18 cellular contexts compared by ENCODE assay signal in the genomic region with DNA sequence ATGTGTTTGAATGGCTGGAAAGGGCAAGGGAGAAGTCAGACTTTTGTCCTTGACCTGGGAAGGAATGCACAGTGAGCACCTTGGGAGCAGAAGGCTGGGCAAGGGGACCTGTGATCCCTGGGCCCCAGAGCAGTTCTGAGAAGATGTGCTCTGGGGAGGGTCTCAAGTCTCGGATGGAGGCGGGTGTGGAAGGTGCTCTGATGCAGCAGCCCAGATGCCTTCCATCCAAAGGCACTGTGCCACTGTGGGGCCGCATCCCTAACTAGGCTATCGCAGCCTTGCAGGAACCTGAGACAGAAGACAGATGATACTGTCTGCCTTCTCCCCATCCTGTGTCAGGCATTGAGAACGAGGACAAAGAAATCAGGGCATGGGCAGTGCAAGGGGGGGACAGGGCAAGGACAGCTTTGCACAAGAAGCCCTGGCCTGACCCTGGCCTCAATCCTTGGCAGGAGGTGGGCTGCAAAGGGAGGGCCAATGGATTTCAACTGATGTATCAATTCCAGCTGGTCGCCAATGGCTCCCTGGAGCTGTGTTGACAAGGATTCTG. TPM values are rescaled to one million over a fixed set of nuclear protein-coding genes. Genes with fewer than 3 reads are reported as not detected.
DNase-seq lines count a peak whose midpoint lies in the region; ATAC-seq, FAIRE-seq and TF ChIP-seq lines count a peak whose summit lies in the region.
"Had no signal": no experiment of that assay in that cellular context is flagged by ENCODE, and none has a peak within 500 bp of the region (broad histone marks: within the 10 kb centered on the region; RNA-seq: fewer than 3 reads in every experiment).

No MANE protein-coding gene starts in this region.

- DNase-seq in H7 (peak; percentile 16), adrenal gland (peak in 1 of 7 donors; percentile 36), small intestine (no peak), SK-N-SH (no peak), hypothalamus (lab: John Stamatoyannopoulos, UW) (no peak)
- DNase-seq: ACHN; CD4-positive, alpha-beta memory T cell; DND-41; GDM1; NCI-H146; NCI-H2081 treated with DMSO at 0.1 percent for 48 hours; NK-92 treated with Interleukin-12 subunit alpha and Interleukin-12 subunit beta, amount 100 ng/mL, for 24 hours; Right ventricle myocardium superior had no signal

- H4K20me1 ChIP-seq in SK-N-SH (ENCODE audit: insufficient read depth), result no peaks in the 10 kb centered on the region

- CTCF ChIA-PET in SK-N-SH (lab: Yijun Ruan, JAX), result interaction anchor here (0.8 to 4.4 kb wide), 5 partner anchors 9 to 49 kb away, joined by 3 to 30 read pairs (median 3); no protein-coding TSS in a partner anchor

- TF ChIP-seq EP300 in SK-N-SH (IDR thresholded peaks at IDR 0.05; ENCODE audit: borderline replicate concordance in 1 of 2, low read depth in 1 of 2, low read length in 1 of 2), result no peak

- H3K27ac ChIP-seq in adrenal gland (peak overlapping the region in 3 of 5 donors; percentile 55 to 75 (median 63)), mucosa of rectum (ENCODE audit: low read depth in 2 of 2, low read length in 2 of 2) (peak overlapping the region; percentile 87 to 90), small intestine (ENCODE audit: low read depth in 1 of 2, low read length in 1 of 2) (peak overlapping the region; percentile 46 to 77), SK-N-SH (ENCODE audit: low read depth in 2 of 2, low read length in 1 of 2) (no peak overlapping the region)
- H3K27ac ChIP-seq: GM23248 had no signal

- H3K4me3 ChIP-seq in H7 (ENCODE audit: insufficient read depth, low read depth, low read length) (no peak overlapping the region), adrenal gland (no peak overlapping the region), mucosa of rectum (ENCODE audit: low read length in 2 of 2) (no peak overlapping the region), small intestine (ENCODE audit: low read depth in 1 of 2, low read length in 2 of 2) (no peak overlapping the region), SK-N-SH (ENCODE audit: low read depth in 2 of 2, low read length in 1 of 2) (no peak overlapping the region)
- H3K4me3 ChIP-seq: GM23248, K562 had no signal

- no peaks in the 10 kb centered on the region for H3K79me2 ChIP-seq in SK-N-SH (ENCODE audit: insufficient read depth)

- POLR2A ChIA-PET in SK-N-SH (lab: Yijun Ruan, JAX), result no interaction called here

- no peaks in the 10 kb centered on the region for H3K36me3 ChIP-seq in H7 (replicated peaks; ENCODE audit: control insufficient read depth, insufficient read depth, low read length)
- no peaks in the 10 kb centered on the region for H3K36me3 ChIP-seq in adrenal gland (replicated peaks in 1 of 2)
- H3K36me3 ChIP-seq in mucosa of rectum (ENCODE audit: control insufficient read depth in 2 of 2, insufficient read depth in 2 of 2, low read length in 2 of 2), result no peaks in the 10 kb centered on the region
- H3K36me3 ChIP-seq in small intestine (ENCODE audit: control insufficient read depth in 2 of 2, insufficient read depth in 2 of 2, low read length in 2 of 2), result no peaks in the 10 kb centered on the region
- no peaks in the 10 kb centered on the region for H3K36me3 ChIP-seq in SK-N-SH (replicated peaks in 1 of 2; ENCODE audit: control insufficient read depth in 1 of 2, insufficient read depth in 2 of 2, low read length in 1 of 2)

- FAIRE-seq in small intestine (lab: Jason Lieb, UNC), result no peak
- FAIRE-seq: D721Med, K562 had no signal

- TF ChIP-seq CTCF in adrenal gland (IDR thresholded peaks at IDR 0.05) (no peak), SK-N-SH (IDR thresholded peaks at IDR 0.05) (no peak)

- intact Hi-C loops in adrenal gland (cut with DNase I), result no loop called here

- no peaks in the 10 kb centered on the region for H3F3A ChIP-seq in SK-N-SH (replicated peaks; ENCODE audit: insufficient read depth)

- H3K9me2 ChIP-seq in SK-N-SH, result no peaks in the 10 kb centered on the region

- no peak overlapping the region for H3K4me2 ChIP-seq in SK-N-SH

- H3K4me1 ChIP-seq in adrenal gland (replicated peaks in 1 of 2) (peaks cover 19 to 36% of the 10 kb centered on the region in 2 donors), mucosa of rectum (ENCODE audit: control insufficient read depth in 2 of 2, insufficient read depth in 2 of 2, low read length in 2 of 2) (peaks cover 56 to 65% of the 10 kb centered on the region in 2 donors), small intestine (ENCODE audit: control insufficient read depth in 2 of 2, insufficient read depth in 1 of 2, low read depth in 1 of 2, low read length in 1 of 2) (peaks cover 4 to 40% of the 10 kb centered on the region in 2 donors), SK-N-SH (ENCODE audit: control insufficient read depth in 1 of 2, insufficient read depth in 2 of 2, low read depth in 1 of 2, low read length in 1 of 2) (no peaks in the 10 kb centered on the region; a peak in 2 of 4 replicates)

- H3K27me3 ChIP-seq in H7 (ENCODE audit: control insufficient read depth, insufficient read depth, low read length) (no peaks in the 10 kb centered on the region), adrenal gland (no peaks in the 10 kb centered on the region), mucosa of rectum (ENCODE audit: control insufficient read depth in 2 of 2, insufficient read depth in 2 of 2, low read length in 2 of 2) (no peaks in the 10 kb centered on the region), small intestine (ENCODE audit: control insufficient read depth in 2 of 2, insufficient read depth in 2 of 2, low read length in 2 of 2) (no peaks in the 10 kb centered on the region), SK-N-SH (ENCODE audit: insufficient read depth) (no peaks in the 10 kb centered on the region)

- H3K9ac ChIP-seq in mucosa of rectum (ENCODE audit: low read depth in 1 of 2, low read length in 2 of 2), result peak overlapping the region; percentile 48 to 66
- no peak overlapping the region for H3K9ac ChIP-seq in SK-N-SH
- H3K9ac ChIP-seq: GM23248 had no signal

- TF ChIP-seq RAD21 in SK-N-SH (IDR thresholded peaks at IDR 0.05; ENCODE audit: low read length), result no peak

- TF ChIP-seq POLR2A in adrenal gland (IDR thresholded peaks at IDR 0.05), result no peak

- WGBS in adrenal gland, 4 donors, result 35 to 55% (median 52%) methylated on average over 4 to 6 of the region's 6 CpGs
- WGBS in small intestine, 3 donors, result 85 to 94% (median 86%) methylated on average over 6 of the region's 6 CpGs
- 77% methylated on average over 6 of the region's 6 CpGs for WGBS in SK-N-SH (ENCODE audit: low lambda C conversion rate)

- ATAC-seq in HG02678 (IDR thresholded peaks at IDR 0.05; ENCODE audit: unreplicated experiment), result no peak
- ATAC-seq: K562 had no signal

- H2AFZ ChIP-seq in SK-N-SH (ENCODE audit: low read depth), result no peak overlapping the region
- H2AFZ ChIP-seq: GM23248 had no signal

- H3K9me3 ChIP-seq in adrenal gland (replicated peaks in 1 of 3), result no peaks in the 10 kb centered on the region
- no peaks in the 10 kb centered on the region for H3K9me3 ChIP-seq in mucosa of rectum (ENCODE audit: control insufficient read depth in 2 of 2, low read length in 2 of 2)
- H3K9me3 ChIP-seq in small intestine (ENCODE audit: control insufficient read depth, low read depth), result no peaks in the 10 kb centered on the region
- no peaks in the 10 kb centered on the region for H3K9me3 ChIP-seq in SK-N-SH

TF ChIP-seq in SK-N-SH, 30 proteins besides CTCF, POLR2A, EP300 and RAD21 (continues in another document):
- TF ChIP-seq, protein P1, sequence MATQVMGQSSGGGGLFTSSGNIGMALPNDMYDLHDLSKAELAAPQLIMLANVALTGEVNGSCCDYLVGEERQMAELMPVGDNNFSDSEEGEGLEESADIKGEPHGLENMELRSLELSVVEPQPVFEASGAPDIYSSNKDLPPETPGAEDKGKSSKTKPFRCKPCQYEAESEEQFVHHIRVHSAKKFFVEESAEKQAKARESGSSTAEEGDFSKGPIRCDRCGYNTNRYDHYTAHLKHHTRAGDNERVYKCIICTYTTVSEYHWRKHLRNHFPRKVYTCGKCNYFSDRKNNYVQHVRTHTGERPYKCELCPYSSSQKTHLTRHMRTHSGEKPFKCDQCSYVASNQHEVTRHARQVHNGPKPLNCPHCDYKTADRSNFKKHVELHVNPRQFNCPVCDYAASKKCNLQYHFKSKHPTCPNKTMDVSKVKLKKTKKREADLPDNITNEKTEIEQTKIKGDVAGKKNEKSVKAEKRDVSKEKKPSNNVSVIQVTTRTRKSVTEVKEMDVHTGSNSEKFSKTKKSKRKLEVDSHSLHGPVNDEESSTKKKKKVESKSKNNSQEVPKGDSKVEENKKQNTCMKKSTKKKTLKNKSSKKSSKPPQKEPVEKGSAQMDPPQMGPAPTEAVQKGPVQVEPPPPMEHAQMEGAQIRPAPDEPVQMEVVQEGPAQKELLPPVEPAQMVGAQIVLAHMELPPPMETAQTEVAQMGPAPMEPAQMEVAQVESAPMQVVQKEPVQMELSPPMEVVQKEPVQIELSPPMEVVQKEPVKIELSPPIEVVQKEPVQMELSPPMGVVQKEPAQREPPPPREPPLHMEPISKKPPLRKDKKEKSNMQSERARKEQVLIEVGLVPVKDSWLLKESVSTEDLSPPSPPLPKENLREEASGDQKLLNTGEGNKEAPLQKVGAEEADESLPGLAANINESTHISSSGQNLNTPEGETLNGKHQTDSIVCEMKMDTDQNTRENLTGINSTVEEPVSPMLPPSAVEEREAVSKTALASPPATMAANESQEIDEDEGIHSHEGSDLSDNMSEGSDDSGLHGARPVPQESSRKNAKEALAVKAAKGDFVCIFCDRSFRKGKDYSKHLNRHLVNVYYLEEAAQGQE (IDR thresholded peaks at IDR 0.05; ENCODE audit: low read depth, low read length), result no peak
- TF ChIP-seq SIN3A (IDR thresholded peaks at IDR 0.05; ENCODE audit: borderline replicate concordance, low read depth, low read length), result no peak
- no peak for TF ChIP-seq YY1 (IDR thresholded peaks at IDR 0.05; ENCODE audit: low read depth)
- no peak for TF ChIP-seq GATA2 (CRISPR knock-in tag; IDR thresholded peaks at IDR 0.05)

RNA-seq across cellular contexts. Expression of a gene that starts 14.6 kb away (rescaled TPM):
- 2.9 and 3.1 TPM in 2 replicates for total RNA-seq in H7 (2014; rRNA removed; shearing (Covaris generic))
- 100 to 1,000 TPM in 1 of 8 donors, 10 to 100 TPM in 7; 25.8 to 156 (median 53.7) TPM for total RNA-seq in adrenal gland
- polyA plus RNA-seq in adrenal gland (10 to 100 TPM; 34.7 to 78.7 (median 38.2) TPM), small intestine (100 to 1,000 TPM in 1 of 3 donors, 10 to 100 TPM in 2; 28.9 to 150 (median 99.7) TPM), SK-N-SH (2012; rRNA removed) (24.5 and 29.0 TPM in 2 replicates)
- polyA plus RNA-seq in SK-N-SH (2012; cell fraction: cytosol; rRNA removed), result 14.3 and 19.6 TPM in 2 replicates
- polyA plus RNA-seq in SK-N-SH (2012; cell fraction: nucleus; rRNA removed), result 28.9 and 32.1 TPM in 2 replicates

RNA-seq across cellular contexts. Expression of a gene that starts 16.2 kb away (rescaled TPM):
- 9.5 and 10.4 TPM in 2 replicates for total RNA-seq in H7 (2014; rRNA removed; shearing (Covaris generic))
- 10 to 100 TPM; 12.9 to 34.5 (median 22.9) TPM for total RNA-seq in adrenal gland
- 10 to 100 TPM in 2 of 3 donors, 1 to 10 TPM in 1; 6.7 to 24.1 (median 13.0) TPM for polyA plus RNA-seq in adrenal gland
- polyA plus RNA-seq in small intestine, result 10 to 100 TPM in 1 of 3 donors, 1 to 10 TPM in 2; 1.3 to 17.2 (median 1.9) TPM
- 13.8 and 22.9 TPM in 2 replicates for polyA plus RNA-seq in SK-N-SH (2012; rRNA removed)
- polyA plus RNA-seq in SK-N-SH (2012; cell fraction: cytosol; rRNA removed), result 13.3 and 17.1 TPM in 2 replicates
- polyA plus RNA-seq in SK-N-SH (2012; cell fraction: nucleus; rRNA removed), result 11.7 and 14.6 TPM in 2 replicates

Comparison
In these comparisons a context has a peak if more than half of its experiments do, and no peak if none do; other contexts are left out.
1. H3K27ac ChIP-seq: peak in adrenal gland (3 of 5), mucosa of rectum (2 of 2) and small intestine (2 of 2); none in SK-N-SH (0 of 2).